ENCODE assay signal across 13 cellular contexts in genomic region chr7:84848219-84848973, GRCh38.
"Had no signal": no experiment of that assay in that cellular context is flagged by ENCODE, and none has a peak within 500 bp of the region (broad histone marks: within the 10 kb centered on the region; RNA-seq: fewer than 3 reads in every experiment).

No MANE protein-coding gene starts in this region.

- FAIRE-seq: pancreas, urothelium cell line had no signal

- H3K9me3 ChIP-seq: lower lobe of right lung, pancreas had no signal

- ATAC-seq: effector memory CD8-positive, alpha-beta T cell; lower lobe of right lung; pancreas had no signal

- H3K4me2 ChIP-seq: neural progenitor cell had no signal

- H3K4me1 ChIP-seq: lower lobe of right lung, neural progenitor cell, pancreas had no signal

- H3K4me3 ChIP-seq: lower lobe of right lung, neural progenitor cell, pancreas, skin epidermis had no signal

- H3K36me3 ChIP-seq: lower lobe of right lung, neural progenitor cell, pancreas, WERI-Rb-1 had no signal

- DNase-seq: activated CD4-positive, alpha-beta T cell treated with anti-CD3 and anti-CD28 coated beads, Interleukin-2, amount 50 U/mL, for 1 hour; amygdala; effector memory CD8-positive, alpha-beta T cell; foreskin fibroblast; glutamatergic neuron; immature natural killer cell; lower lobe of right lung; pancreas; T1000; WERI-Rb-1 had no signal

- H3K27ac ChIP-seq: lower lobe of right lung, neural progenitor cell, pancreas, skin epidermis, WERI-Rb-1 had no signal

- H3K9ac ChIP-seq: neural progenitor cell had no signal

- H2AFZ ChIP-seq: neural progenitor cell had no signal

- H3K27me3 ChIP-seq: neural progenitor cell, pancreas had no signal
